18 cellular contexts compared by ENCODE assay signal in the genomic region with DNA sequence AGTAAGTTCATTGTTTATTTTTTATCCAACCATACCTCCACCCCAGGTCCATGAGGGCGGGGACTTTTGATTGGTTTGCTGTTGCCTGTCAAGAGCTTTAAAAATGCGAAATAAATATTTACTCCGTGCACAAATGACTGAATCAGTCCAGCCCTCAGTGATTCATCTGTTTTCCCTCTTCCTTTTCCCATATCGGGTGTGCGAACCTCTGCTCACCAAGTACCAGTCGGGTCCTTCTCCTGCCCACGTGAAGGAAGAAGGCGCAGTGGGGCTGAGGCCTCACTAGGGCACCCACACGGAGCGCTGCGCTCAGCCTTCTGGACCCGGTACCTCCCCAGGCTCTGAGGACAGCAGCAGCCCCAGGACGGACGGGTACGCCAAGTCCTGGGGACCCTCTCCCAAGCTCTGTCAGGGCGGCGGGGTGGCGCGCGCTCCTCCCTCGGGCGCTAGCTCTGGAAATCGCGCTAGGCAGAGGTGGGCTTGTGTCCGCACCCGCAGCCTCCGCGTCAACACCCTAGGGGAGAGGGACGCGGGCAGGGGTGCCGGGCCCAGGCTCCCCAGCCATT.
DNase-seq lines count a peak whose midpoint lies in the region; ATAC-seq, FAIRE-seq and TF ChIP-seq lines count a peak whose summit lies in the region.
"Had no signal": no experiment of that assay in that cellular context is flagged by ENCODE, and none has a peak within 500 bp of the region (broad histone marks: within the 10 kb centered on the region; RNA-seq: fewer than 3 reads in every experiment).

No MANE protein-coding gene starts in this region.

- H3K4me1 ChIP-seq in cardiac muscle cell (ENCODE audit: low read depth): no peaks in the 10 kb centered on the region
- peaks cover 6% of the 10 kb centered on the region for H3K4me1 ChIP-seq in left ventricle myocardium inferior
- H3K4me1 ChIP-seq in astrocyte (ENCODE audit: insufficient read depth, low read length): no peaks in the 10 kb centered on the region
- H3K4me1 ChIP-seq in right lobe of liver: peaks cover 0 to 14% (median 0%) of the 10 kb centered on the region in 4 donors
- H3K4me1 ChIP-seq in upper lobe of right lung: no peaks in the 10 kb centered on the region
- peaks cover 41% of the 10 kb centered on the region for H3K4me1 ChIP-seq in suprapubic skin
- no peaks in the 10 kb centered on the region for H3K4me1 ChIP-seq in kidney (ENCODE audit: control insufficient read depth in 1 of 2, insufficient read depth in 1 of 2, low read depth in 1 of 2, low read length in 2 of 2)
- H3K4me1 ChIP-seq: HAP-1 had no signal

- no peak overlapping the region for H3K9ac ChIP-seq in astrocyte (ENCODE audit: low read length)
- no peak overlapping the region for H3K9ac ChIP-seq in kidney (ENCODE audit: low read length in 2 of 2)

- H3K36me3 ChIP-seq in cardiac muscle cell (no peaks in the 10 kb centered on the region), left ventricle myocardium inferior (no peaks in the 10 kb centered on the region), astrocyte (ENCODE audit: insufficient read depth, low read length) (no peaks in the 10 kb centered on the region), right lobe of liver (no peaks in the 10 kb centered on the region), upper lobe of right lung (no peaks in the 10 kb centered on the region), suprapubic skin (no peaks in the 10 kb centered on the region), kidney (ENCODE audit: control insufficient read depth in 1 of 2, insufficient read depth in 2 of 2, low read length in 2 of 2) (no peaks in the 10 kb centered on the region)
- H3K36me3 ChIP-seq: HAP-1, MG63 had no signal

- no peaks in the 10 kb centered on the region for H3K79me2 ChIP-seq in astrocyte (ENCODE audit: insufficient read depth, low read length)

- TF ChIP-seq POLR2A in right lobe of liver (IDR thresholded peaks at IDR 0.05): no peak
- TF ChIP-seq POLR2A in suprapubic skin (IDR thresholded peaks at IDR 0.05): no peak

- TF ChIP-seq CTCF in cardiac muscle cell (IDR thresholded peaks at IDR 0.05; ENCODE audit: low read depth, low read length) (peak; percentile 8), left ventricle myocardium inferior (IDR thresholded peaks at IDR 0.05; ENCODE audit: borderline replicate concordance) (no peak), astrocyte (IDR thresholded peaks at IDR 0.05; ENCODE audit: insufficient read depth, low read depth, low read length) (no peak), right lobe of liver (IDR thresholded peaks at IDR 0.05) (no peak), upper lobe of right lung (IDR thresholded peaks at IDR 0.05) (no peak), suprapubic skin (IDR thresholded peaks at IDR 0.05) (no peak), kidney (IDR thresholded peaks at IDR 0.05; ENCODE audit: borderline replicate concordance, extremely low read depth, insufficient read depth) (no peak)

- no peak for FAIRE-seq in astrocyte (lab: Jason Lieb, UNC)
- FAIRE-seq in kidney (lab: Jason Lieb, UNC): no peak
- FAIRE-seq: D721Med, endothelial cell of umbilical vein had no signal

- peaks cover 8% of the 10 kb centered on the region for H3K9me3 Mint-ChIP-seq in astrocyte (ENCODE audit: unreplicated experiment)
- H3K9me3 Mint-ChIP-seq: activated naive CD4-positive, alpha-beta T cell treated with anti-CD3 and anti-CD28 coated beads, Interleukin-2, amount 50 U/mL, for 72 hours; central memory CD8-positive, alpha-beta T cell had no signal

- intact Hi-C loops in left ventricle myocardium inferior (cut with micrococcal nuclease) (no loop called here), right lobe of liver (cut with DNase I) (no loop called here), upper lobe of right lung (cut with DNase I) (no loop called here), kidney (cut with DNase I) (no loop called here)

- H3K4me3 Mint-ChIP-seq in astrocyte (ENCODE audit: unreplicated experiment): no peak overlapping the region
- H3K4me3 Mint-ChIP-seq: nephron progenitor cell had no signal

- H3K4me1 Mint-ChIP-seq in astrocyte (ENCODE audit: low read depth, unreplicated experiment): no peaks in the 10 kb centered on the region
- H3K4me1 Mint-ChIP-seq: nephron progenitor cell had no signal

- DNase-seq in cardiac muscle cell (ENCODE audit: low read depth in 1 of 2, low spot score in 1 of 2) (no peak), left ventricle myocardium inferior (no peak), astrocyte (ENCODE audit: low read depth) (no peak), right lobe of liver (no peak), upper lobe of right lung (peak; percentile 74), suprapubic skin (ENCODE audit: low spot score in 2 of 2) (no peak), kidney (no peak), D341Med (ENCODE audit: low spot score) (no peak)
- DNase-seq: activated CD4-positive, CD25-positive, alpha-beta regulatory T cell; activated CD8-positive, alpha-beta memory T cell treated with anti-CD3 and anti-CD28 coated beads, Interleukin-2, amount 50 U/mL, for 48 hours; MG63; nephron progenitor cell had no signal

- 20% methylated on average over 12 of the region's 31 CpGs for WGBS in right lobe of liver (ENCODE audit: insufficient coverage, low coverage, low lambda C conversion rate, missing lambda C conversion rate)
- 80% methylated on average over 30 of the region's 31 CpGs for WGBS in suprapubic skin

- H3K27me3 ChIP-seq in cardiac muscle cell: peaks cover 55% of the 10 kb centered on the region
- peaks cover 94% of the 10 kb centered on the region for H3K27me3 ChIP-seq in left ventricle myocardium inferior (ENCODE audit: low read depth)
- peaks cover 63% of the 10 kb centered on the region for H3K27me3 ChIP-seq in astrocyte (ENCODE audit: insufficient read depth, low read length)
- H3K27me3 ChIP-seq in right lobe of liver: no peaks in the 10 kb centered on the region
- peaks cover 27% of the 10 kb centered on the region for H3K27me3 ChIP-seq in upper lobe of right lung
- peaks cover 24% of the 10 kb centered on the region for H3K27me3 ChIP-seq in suprapubic skin

- no peak for TF ChIP-seq EP300 in suprapubic skin (IDR thresholded peaks at IDR 0.05)

- H3K27ac ChIP-seq in cardiac muscle cell: no peak overlapping the region
- no peak overlapping the region for H3K27ac ChIP-seq in left ventricle myocardium inferior (replicated peaks)
- H3K27ac ChIP-seq in astrocyte (ENCODE audit: low read depth, low read length): no peak overlapping the region
- no peak overlapping the region for H3K27ac ChIP-seq in right lobe of liver
- H3K27ac ChIP-seq in upper lobe of right lung: peak overlapping the region; percentile 70
- H3K27ac ChIP-seq in suprapubic skin: no peak overlapping the region
- H3K27ac ChIP-seq in kidney (ENCODE audit: low read depth in 2 of 2, low read length in 2 of 2): no peak overlapping the region

- no peaks in the 10 kb centered on the region for H4K20me1 ChIP-seq in astrocyte (ENCODE audit: insufficient read depth, low read length)

- no peaks in the 10 kb centered on the region for H3K36me3 Mint-ChIP-seq in astrocyte (ENCODE audit: low read depth, unreplicated experiment)
- H3K36me3 Mint-ChIP-seq: activated naive CD4-positive, alpha-beta T cell treated with anti-CD3 and anti-CD28 coated beads, Interleukin-2, amount 50 U/mL, for 72 hours had no signal

- no peak overlapping the region for H2AFZ ChIP-seq in astrocyte (ENCODE audit: low read depth, low read length)

- H3K4me3 ChIP-seq in cardiac muscle cell: no peak overlapping the region
- no peak overlapping the region for H3K4me3 ChIP-seq in left ventricle myocardium inferior
- H3K4me3 ChIP-seq in astrocyte (ENCODE audit: insufficient read depth, low read depth, low read length): no peak overlapping the region
- no peak overlapping the region for H3K4me3 ChIP-seq in right lobe of liver
- peak overlapping the region; percentile 35 for H3K4me3 ChIP-seq in upper lobe of right lung
- no peak overlapping the region for H3K4me3 ChIP-seq in suprapubic skin
- no peak overlapping the region for H3K4me3 ChIP-seq in kidney (ENCODE audit: low read length in 2 of 2)
- H3K4me3 ChIP-seq: HAP-1, MG63 had no signal

- H3K9me3 ChIP-seq in cardiac muscle cell (ENCODE audit: low read depth) (no peaks in the 10 kb centered on the region), left ventricle myocardium inferior (replicated peaks) (no peaks in the 10 kb centered on the region), astrocyte (ENCODE audit: insufficient read depth, low read depth, low read length) (no peaks in the 10 kb centered on the region), right lobe of liver (no peaks in the 10 kb centered on the region), upper lobe of right lung (no peaks in the 10 kb centered on the region), suprapubic skin (no peaks in the 10 kb centered on the region), kidney (ENCODE audit: control insufficient read depth in 1 of 2, low read length in 2 of 2) (no peaks in the 10 kb centered on the region)
- H3K9me3 ChIP-seq: HAP-1, MG63 had no signal

- peaks cover 59% of the 10 kb centered on the region for H3K27me3 Mint-ChIP-seq in astrocyte (ENCODE audit: low read depth, unreplicated experiment)

- H3K27ac Mint-ChIP-seq in astrocyte (ENCODE audit: unreplicated experiment): no peak overlapping the region
- H3K27ac Mint-ChIP-seq: activated naive CD4-positive, alpha-beta T cell treated with anti-CD3 and anti-CD28 coated beads, Interleukin-2, amount 50 U/mL, for 72 hours; nephron progenitor cell had no signal

- H3K4me2 ChIP-seq in astrocyte (ENCODE audit: low read length): peak overlapping the region; percentile 44

- peak; percentile 32 to 75 (median 58) for ATAC-seq in right lobe of liver
- ATAC-seq in upper lobe of right lung: peak; percentile 91
- ATAC-seq: activated naive CD4-positive, alpha-beta T cell treated with anti-CD3 and anti-CD28 coated beads, Interleukin-2, amount 50 U/mL, for 72 hours; left lobe of liver had no signal
